In the genomic region with DNA sequence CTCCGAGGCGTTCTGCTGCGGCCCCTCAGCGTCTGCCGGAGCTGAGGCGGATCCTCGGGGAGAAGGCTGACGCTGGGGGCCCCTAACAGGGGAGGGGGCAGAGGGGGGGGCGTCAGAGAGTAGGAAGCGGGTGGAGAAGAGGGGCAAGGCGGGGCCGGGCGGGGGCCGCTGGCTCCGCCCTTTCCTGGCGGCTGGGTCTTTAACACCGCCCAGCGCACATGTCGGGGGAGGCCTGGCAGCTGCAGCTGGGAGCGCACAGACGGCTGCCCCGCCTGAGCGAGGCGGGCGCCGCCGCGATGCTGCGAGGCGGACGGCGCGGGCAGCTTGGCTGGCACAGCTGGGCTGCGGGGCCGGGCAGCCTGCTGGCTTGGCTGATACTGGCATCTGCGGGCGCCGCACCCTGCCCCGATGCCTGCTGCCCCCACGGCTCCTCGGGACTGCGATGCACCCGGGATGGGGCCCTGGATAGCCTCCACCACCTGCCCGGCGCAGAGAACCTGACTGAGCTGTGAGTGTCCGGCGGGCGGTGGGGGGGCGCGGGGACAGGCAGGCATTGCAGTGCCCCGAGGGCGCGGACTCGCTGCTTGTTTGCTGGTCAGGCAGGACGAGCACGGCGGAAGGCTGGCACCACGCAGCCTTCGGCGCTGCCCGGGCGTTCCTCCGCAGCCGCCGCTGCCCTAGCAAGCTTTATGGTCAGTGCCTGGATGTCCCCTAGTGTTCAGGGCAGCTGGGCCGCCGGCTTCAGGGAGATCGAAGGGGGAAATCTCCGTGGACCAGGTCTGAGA, we compare ENCODE assay signal across 9 cellular contexts. TPM values are rescaled to one million over a fixed set of nuclear protein-coding genes. Genes with fewer than 3 reads are reported as not detected.
DNase-seq lines count a peak whose midpoint lies in the region; ATAC-seq and TF ChIP-seq lines count a peak whose summit lies in the region.
"Had no signal": no experiment of that assay in that cellular context is flagged by ENCODE, and none has a peak within 500 bp of the region (broad histone marks: within the 10 kb centered on the region; RNA-seq: fewer than 3 reads in every experiment).

A gene (plus strand): TSS at position 227 of the 785 bp plus-strand sequence. CDS start 70 bp downstream, at position 297.

- peaks cover 19% of the 10 kb centered on the region for H3K4me1 ChIP-seq in endodermal cell (ENCODE audit: control insufficient read depth, insufficient read depth, low read length)
- peaks cover 5 to 20% of the 10 kb centered on the region in 2 donors for H3K4me1 ChIP-seq in naive thymus-derived CD4-positive, alpha-beta T cell (ENCODE audit: control insufficient read depth in 2 of 2, insufficient read depth in 2 of 2, low read length in 2 of 2)
- peaks cover 14 to 27% (median 25%) of the 10 kb centered on the region in 4 donors for H3K4me1 ChIP-seq in transverse colon

- TF ChIP-seq POLR2A in transverse colon (IDR thresholded peaks at IDR 0.05) = no peak

- H3K27me3 ChIP-seq in endodermal cell (ENCODE audit: control insufficient read depth, insufficient read depth, low read length, poor library complexity, severe bottlenecking) (peaks cover 91% of the 10 kb centered on the region), transverse colon (peaks cover 89% of the 10 kb centered on the region)
- H3K27me3 ChIP-seq in naive thymus-derived CD4-positive, alpha-beta T cell (ENCODE audit: control insufficient read depth in 2 of 2, insufficient read depth in 2 of 2, low read length in 2 of 2) = peaks cover 12 to 31% of the 10 kb centered on the region in 2 donors

- no peak within 1 kb of the TSS for H3K27ac Mint-ChIP-seq in activated CD4-positive, alpha-beta memory T cell treated with anti-CD3 and anti-CD28 coated beads, Interleukin-2, amount 10 ng/mL, durations not matched to agents 7 days and 5 days
- no peak within 1 kb of the TSS for H3K27ac Mint-ChIP-seq in endodermal cell
- peak within 1 kb of the TSS in 5 of 9 donors; percentile 13 to 73 (median 59) for H3K27ac Mint-ChIP-seq in naive thymus-derived CD4-positive, alpha-beta T cell

- peaks cover 59% of the 10 kb centered on the region for H3K4me1 Mint-ChIP-seq in activated CD4-positive, alpha-beta memory T cell treated with anti-CD3 and anti-CD28 coated beads, Interleukin-2, amount 10 ng/mL, durations not matched to agents 7 days and 5 days
- H3K4me1 Mint-ChIP-seq in endodermal cell = peaks cover 32% of the 10 kb centered on the region
- H3K4me1 Mint-ChIP-seq in naive thymus-derived CD4-positive, alpha-beta T cell = peaks cover 20 to 70% (median 27%) of the 10 kb centered on the region in 7 donors

- H3K27ac ChIP-seq in endodermal cell (ENCODE audit: low read depth, low read length) (no peak within 1 kb of the TSS), transverse colon (no peak within 1 kb of the TSS)
- H3K27ac ChIP-seq in naive thymus-derived CD4-positive, alpha-beta T cell (ENCODE audit: low read depth, low read length) = no peak within 1 kb of the TSS
- H3K27ac ChIP-seq: C4-2B had no signal

- H3K9me3 ChIP-seq in endodermal cell (ENCODE audit: control insufficient read depth, low read length) (no peaks in the 10 kb centered on the region), transverse colon (no peaks in the 10 kb centered on the region)
- H3K9me3 ChIP-seq in naive thymus-derived CD4-positive, alpha-beta T cell (ENCODE audit: control insufficient read depth in 2 of 3, low read length in 3 of 3) = no peaks in the 10 kb centered on the region

- TF ChIP-seq EP300 in transverse colon (IDR thresholded peaks at IDR 0.05; ENCODE audit: low read depth) = no peak

- in situ Hi-C loops in transverse colon (cut with MboI; ENCODE audit: low pct_ligation_motif_present in 1 of 4, low pct_unique_long_range_greater_than_20kb in 1 of 4, low sequenced_read_pairs in 3 of 4) = loop anchor here in 3 of 4 donors (10.0 to 25.0 kb wide), 2 partner anchors 156 to 174 kb away; a partner anchor contains a TSS

- WGBS in endodermal cell (ENCODE audit: insufficient coverage in 1 of 2, insufficient read length in 1 of 2), 2 experiments = 9 to 11% methylated on average over 21 to 69 of the region's 69 CpGs
- 17% methylated on average over 9 of the region's 69 CpGs; no CpG with 5 or more reads in 1 of the 2 donors for WGBS in transverse colon (ENCODE audit: low coverage in 1 of 2), 2 donors

- peaks cover 71% of the 10 kb centered on the region for H3K27me3 Mint-ChIP-seq in activated CD4-positive, alpha-beta memory T cell treated with anti-CD3 and anti-CD28 coated beads, Interleukin-2, amount 10 ng/mL, durations not matched to agents 7 days and 5 days
- peaks cover 96% of the 10 kb centered on the region for H3K27me3 Mint-ChIP-seq in endodermal cell (ENCODE audit: insufficient read depth)
- peaks cover 43 to 60% (median 58%) of the 10 kb centered on the region in 5 donors for H3K27me3 Mint-ChIP-seq in naive thymus-derived CD4-positive, alpha-beta T cell

- peak within 1 kb of the TSS; percentile 77 for H3K4me3 ChIP-seq in endodermal cell (ENCODE audit: low read length)
- H3K4me3 ChIP-seq in naive thymus-derived CD4-positive, alpha-beta T cell (ENCODE audit: low read length) = peak within 1 kb of the TSS; percentile 68
- peak within 1 kb of the TSS in 3 of 4 donors; percentile 11 to 37 (median 15) for H3K4me3 ChIP-seq in transverse colon

- no peaks in the 10 kb centered on the region for H3K9me3 Mint-ChIP-seq in activated CD4-positive, alpha-beta memory T cell treated with anti-CD3 and anti-CD28 coated beads, Interleukin-2, amount 10 ng/mL, durations not matched to agents 7 days and 5 days
- no peaks in the 10 kb centered on the region for H3K9me3 Mint-ChIP-seq in endodermal cell
- no peaks in the 10 kb centered on the region for H3K9me3 Mint-ChIP-seq in naive thymus-derived CD4-positive, alpha-beta T cell

- H3K36me3 ChIP-seq in endodermal cell (ENCODE audit: control insufficient read depth, insufficient read depth, low read length) = no peaks in the 10 kb centered on the region
- H3K36me3 ChIP-seq in naive thymus-derived CD4-positive, alpha-beta T cell (ENCODE audit: control insufficient read depth in 2 of 3, insufficient read depth in 3 of 3, low read length in 3 of 3) = no peaks in the 10 kb centered on the region
- H3K36me3 ChIP-seq in transverse colon = no peaks in the 10 kb centered on the region

- peak; percentile 77 for ATAC-seq in naive thymus-derived CD4-positive, alpha-beta T cell

- DNase-seq in NCI-H1436 (lab: John Stamatoyannopoulos, UW) (peak; percentile 35), NCI-H1436 treated with DMSO at 0.1 percent for 48 hours (lab: John Stamatoyannopoulos, UW) (no peak), NCI-H510A (lab: John Stamatoyannopoulos, UW) (peak; percentile 72), endodermal cell (peak; percentile 81), transverse colon (peak; percentile 31), posterior vena cava (ENCODE audit: low spot score) (no peak)
- peak; percentile 64 for DNase-seq in activated CD4-positive, alpha-beta memory T cell treated with anti-CD3 and anti-CD28 coated beads, Interleukin-2, amount 10 ng/mL, durations not matched to agents 7 days and 5 days
- peak in 8 of 9 donors; percentile 24 to 70 (median 44) for DNase-seq in naive thymus-derived CD4-positive, alpha-beta T cell

- peak within 1 kb of the TSS; percentile 74 for H3K4me3 Mint-ChIP-seq in activated CD4-positive, alpha-beta memory T cell treated with anti-CD3 and anti-CD28 coated beads, Interleukin-2, amount 10 ng/mL, durations not matched to agents 7 days and 5 days
- peak within 1 kb of the TSS; percentile 37 for H3K4me3 Mint-ChIP-seq in endodermal cell
- peak within 1 kb of the TSS; percentile 70 to 92 (median 83) for H3K4me3 Mint-ChIP-seq in naive thymus-derived CD4-positive, alpha-beta T cell

- H3K9ac ChIP-seq in endodermal cell (ENCODE audit: extremely low read depth, low read length, poor library complexity, severe bottlenecking) = no peak within 1 kb of the TSS

- TF ChIP-seq CTCF in endodermal cell (conservative IDR thresholded peaks at IDR 0.05) = no peak
- TF ChIP-seq CTCF in transverse colon (IDR thresholded peaks at IDR 0.05) = no peak

- POLR2A ChIA-PET in activated CD4-positive, alpha-beta memory T cell treated with anti-CD3 and anti-CD28 coated beads, Interleukin-2, amount 10 ng/mL, durations not matched to agents 7 days and 5 days (lab: Charles Lee) = interaction anchor here (1.0 to 4.9 kb wide), 13 partner anchors 12 to 133 kb away, joined by 3 to 52 read pairs (median 9); a partner anchor contains a TSS
- POLR2A ChIA-PET in naive thymus-derived CD4-positive, alpha-beta T cell (lab: Charles Lee) = interaction anchor here (1.5 kb wide), 2 partner anchors 12 to 47 kb away, joined by 4 to 5 read pairs; no protein-coding TSS in a partner anchor

- CTCF ChIA-PET in activated CD4-positive, alpha-beta memory T cell treated with anti-CD3 and anti-CD28 coated beads, Interleukin-2, amount 10 ng/mL, durations not matched to agents 7 days and 5 days (lab: Charles Lee) = interaction anchor here (0.5 to 8.3 kb wide), 28 partner anchors 8 to 200 kb away, joined by 3 to 238 read pairs (median 7); a partner anchor contains a TSS
- CTCF ChIA-PET in naive thymus-derived CD4-positive, alpha-beta T cell (lab: Charles Lee) = interaction anchor here (0.5 to 5.7 kb wide), 18 partner anchors 11 to 1485 kb away, joined by 3 to 73 read pairs (median 6); a partner anchor contains a TSS

- intact Hi-C loops in naive thymus-derived CD4-positive, alpha-beta T cell (cut with micrococcal nuclease) = loop anchor here (1.0 kb wide), 7 partner anchors 22 to 172 kb away; a partner anchor contains a TSS
- intact Hi-C loops in transverse colon (cut with DNase I; ENCODE audit: low total_unique reads) (no loop called here), posterior vena cava (cut with DNase I) (loop anchor here in 1 of 2 donors (10.0 kb wide), 1 partner anchor 66 kb away; no protein-coding TSS in a partner anchor)

- no peaks in the 10 kb centered on the region for H3K36me3 Mint-ChIP-seq in activated CD4-positive, alpha-beta memory T cell treated with anti-CD3 and anti-CD28 coated beads, Interleukin-2, amount 10 ng/mL, durations not matched to agents 7 days and 5 days (ENCODE audit: low read depth)
- H3K36me3 Mint-ChIP-seq in endodermal cell (ENCODE audit: low read depth) = no peaks in the 10 kb centered on the region
- peaks cover 0 to 13% (median 1%) of the 10 kb centered on the region in 5 donors for H3K36me3 Mint-ChIP-seq in naive thymus-derived CD4-positive, alpha-beta T cell

RNA-seq across cellular contexts. Expression of the gene that starts here (rescaled TPM):
- total RNA-seq in activated CD4-positive, alpha-beta memory T cell treated with anti-CD3 and anti-CD28 coated beads, Interleukin-2, amount 10 ng/mL, durations not matched to agents 7 days and 5 days = 1 to 10 TPM; 1.6 to 1.8 TPM
- total RNA-seq in endodermal cell = under 1 TPM; 0.44 to 0.82 TPM
- polyA plus RNA-seq in endodermal cell (2013, experiment 1 of 2) = 3.1 TPM
- 2.0 TPM for polyA plus RNA-seq in endodermal cell (2013, experiment 2 of 2)
- 10 to 100 TPM in 1 of 5 experiments, 1 to 10 TPM in 2, not detected in 2; 3.2 to 17.3 (median 3.3) TPM for total RNA-seq in naive thymus-derived CD4-positive, alpha-beta T cell
- polyA plus RNA-seq in naive thymus-derived CD4-positive, alpha-beta T cell = under 1 TPM in 1 of 2 donors, not detected in 1; 0.09 TPM
- 1 to 10 TPM in 1 of 4 donors, under 1 TPM in 2, not detected in 1; 0.20 to 2.6 (median 0.64) TPM for total RNA-seq in transverse colon
- 1 to 10 TPM; 3.5 to 3.9 TPM for total RNA-seq in posterior vena cava

Comparison
In these comparisons a context has a peak if more than half of its experiments do, and no peak if none do; other contexts are left out.
1. DNase-seq: peak in NCI-H1436 (single experiment), NCI-H510A (single experiment), activated CD4-positive, alpha-beta memory T cell treated with anti-CD3 and anti-CD28 coated beads, Interleukin-2, amount 10 ng/mL, durations not matched to agents 7 days and 5 days (single experiment), endodermal cell (single experiment), naive thymus-derived CD4-positive, alpha-beta T cell (8 of 9) and transverse colon (single experiment); none in NCI-H1436 treated with DMSO at 0.1 percent for 48 hours (single experiment) and posterior vena cava (single experiment).
2. H3K27ac Mint-ChIP-seq: peak in naive thymus-derived CD4-positive, alpha-beta T cell (5 of 9); none in activated CD4-positive, alpha-beta memory T cell treated with anti-CD3 and anti-CD28 coated beads, Interleukin-2, amount 10 ng/mL, durations not matched to agents 7 days and 5 days (single experiment) and endodermal cell (single experiment).
3. H3K4me3 ChIP-seq: peak in every context shown above with its lines; median percentile 77 in endodermal cell; 68 in naive thymus-derived CD4-positive, alpha-beta T cell; 15 in transverse colon.
4. Peak in every context shown above with its lines, with median percentiles within 50 percentile points of each other: H3K4me3 Mint-ChIP-seq.